27 cellular contexts compared by ENCODE assay signal in genomic region chr18:23148382-23148781, GRCh38.
"Had no signal": no experiment of that assay in that cellular context is flagged by ENCODE, and none has a peak within 500 bp of the region (broad histone marks: within the 10 kb centered on the region; RNA-seq: fewer than 3 reads in every experiment).

No MANE protein-coding gene starts in this region.

- FAIRE-seq: frontal cortex had no signal

- H3K9me3 ChIP-seq: adrenal gland, body of pancreas, colonic mucosa had no signal

- H3K27ac ChIP-seq: adrenal gland, body of pancreas, colonic mucosa, VCaP had no signal

- ATAC-seq: activated naive CD8-positive, alpha-beta T cell treated with anti-CD3 and anti-CD28 coated beads, Interleukin-2, amount 50 U/mL, for 24 hours; activated T-cell treated with anti-CD3 and anti-CD28 coated beads, Interleukin-2, amount 50 U/mL, for 72 hours; body of pancreas; esophagus mucosa; T-helper 17 cell; WTC11 had no signal

- H3K4me1 ChIP-seq: colonic mucosa had no signal

- H3K4me3 ChIP-seq: adrenal gland, body of pancreas, colonic mucosa had no signal

- H3K36me3 ChIP-seq: adrenal gland, colonic mucosa had no signal

- DNase-seq: activated CD4-positive, alpha-beta memory T cell treated with anti-CD3 and anti-CD28 coated beads, Interleukin-2, amount 10 ng/mL, durations not matched to agents 7 days and 5 days; activated CD4-positive, alpha-beta T cell treated with anti-CD3 and anti-CD28 coated beads for 1 hour; activated CD4-positive, alpha-beta T cell treated with anti-CD3 and anti-CD28 coated beads for 4 hours; activated CD4-positive, alpha-beta T cell treated with anti-CD3 and anti-CD28 coated beads, Interleukin-2, amount 10 ng/mL, durations not matched to agents 7 days and 5 days; activated CD4-positive, alpha-beta T cell treated with anti-CD3 and anti-CD28 coated beads, Interleukin-2, amount 50 U/mL, for 4 hours; activated CD8-positive, alpha-beta memory T cell treated with anti-CD3 and anti-CD28 coated beads, Interleukin-2, amount 50 U/mL, for 48 hours; activated naive CD4-positive, alpha-beta T cell treated with anti-CD3 and anti-CD28 coated beads for 36 hours; activated naive CD8-positive, alpha-beta T cell treated with anti-CD3 and anti-CD28 coated beads for 36 hours; activated naive CD8-positive, alpha-beta T cell treated with anti-CD3 and anti-CD28 coated beads, Interleukin-2, amount 50 U/mL, for 24 hours; activated T-cell treated with anti-CD3 and anti-CD28 coated beads for 4 hours; activated T-cell treated with anti-CD3 and anti-CD28 coated beads, Interleukin-2, amount 50 U/mL, for 24 hours; activated T-cell treated with anti-CD3 and anti-CD28 coated beads, Interleukin-2, amount 50 U/mL, for 72 hours; adrenal gland; amygdala; aorta; body of pancreas; central memory CD4-positive, alpha-beta T cell; cerebellar nuclear complex; colonic mucosa; effector CD8-positive, alpha-beta T cell; foreskin fibroblast; T-helper 1 cell; T-helper 17 cell had no signal

- H3K27me3 ChIP-seq: adrenal gland, body of pancreas, colonic mucosa had no signal
